Comparison of ENCODE assay signal across 1 cellular context in genomic region chr11:64723117-64723906, GRCh38.
TF ChIP-seq lines count a peak whose summit lies in the region.

Gene NRXN2 (minus strand): TSS chr11:64723197. CDS start chr11:64713699, 9,498 bp downstream.

TF ChIP-seq in GM12878, 131 proteins besides CTCF, POLR2A, EP300 and RAD21 (continued from another document and continues in another):
- TF ChIP-seq E2F8 (IDR thresholded peaks at IDR 0.05; ENCODE audit: low read depth, partially characterized antibody) (no peak), NR2C2 (IDR thresholded peaks at IDR 0.05; ENCODE audit: borderline replicate concordance, control insufficient read depth, insufficient read length, low read depth) (no peak), PML (IDR thresholded peaks at IDR 0.05; ENCODE audit: low read length) (no peak), MEF2B (IDR thresholded peaks at IDR 0.05; ENCODE audit: partially characterized antibody, poor library complexity, severe bottlenecking) (peak; percentile 89), STAT1 (conservative IDR thresholded peaks at IDR 0.05) (no peak), IRF4 (IDR thresholded peaks at IDR 0.05; ENCODE audit: low read depth, low read length) (no peak), DPF2 (IDR thresholded peaks at IDR 0.05) (peak; percentile 87), IKZF1 (conservative IDR thresholded peaks at IDR 0.05) (peak; percentile 75), ZNF207 (IDR thresholded peaks at IDR 0.05; ENCODE audit: borderline replicate concordance) (no peak), PKNOX1 (IDR thresholded peaks at IDR 0.05) (peak; percentile 98), TCF3 (IDR thresholded peaks at IDR 0.05; ENCODE audit: borderline replicate concordance, insufficient read depth, low read depth, low read length) (no peak), JUND (IDR thresholded peaks at IDR 0.05; ENCODE audit: low read depth, low read length) (no peak), ZZZ3 (IDR thresholded peaks at IDR 0.05; ENCODE audit: control insufficient read depth, insufficient read length, low read depth) (no peak), NR2C1 (IDR thresholded peaks at IDR 0.05) (no peak), SUPT20H (IDR thresholded peaks at IDR 0.05; ENCODE audit: borderline replicate concordance, control insufficient read depth, low read depth, low read length) (no peak), SMC3 (IDR thresholded peaks at IDR 0.05; ENCODE audit: borderline replicate concordance, low read length) (peak; percentile 61), CHD4 (IDR thresholded peaks at IDR 0.05) (no peak), MXI1 (IDR thresholded peaks at IDR 0.05; ENCODE audit: low read depth, low read length) (no peak; the same call in 1 of the 2 replicates), PBX3 (IDR thresholded peaks at IDR 0.05; ENCODE audit: insufficient replicate concordance, low read depth, low read length) (peak; percentile 97), MTA3 (IDR thresholded peaks at IDR 0.05; ENCODE audit: borderline replicate concordance, low read length) (no peak), IKZF2 (IDR thresholded peaks at IDR 0.05) (peak; percentile 42 to 63; a peak in 2 of 4 replicates), ATF2 (IDR thresholded peaks at IDR 0.05; ENCODE audit: low read length) (no peak), RB1 (IDR thresholded peaks at IDR 0.05; ENCODE audit: borderline replicate concordance) (0 out of 2 replicates have a peak, but pooled peaks have one; percentile 72), SPI1 (IDR thresholded peaks at IDR 0.05; ENCODE audit: borderline replicate concordance, insufficient read depth, low read depth, low read length) (no peak), REST (IDR thresholded peaks at IDR 0.05; ENCODE audit: low read depth, low read length) (no peak), ZNF622 (IDR thresholded peaks at IDR 0.05) (no peak), MEF2A (IDR thresholded peaks at IDR 0.05; ENCODE audit: insufficient read depth, low read depth, low read length) (no peak), NR2F1 (conservative IDR thresholded peaks at IDR 0.05) (no peak; the same call in 1 of the 2 replicates), BCL11A (IDR thresholded peaks at IDR 0.05; ENCODE audit: low read depth, low read length) (no peak), YY1 (IDR thresholded peaks at IDR 0.05; ENCODE audit: low read depth, low read length) (peak; percentile 46), SMARCA5 (IDR thresholded peaks at IDR 0.05) (peak; percentile 77; the same call in 1 of the 2 replicates), BCL3 (IDR thresholded peaks at IDR 0.05; ENCODE audit: borderline replicate concordance, insufficient read depth, low read depth, low read length, poor library complexity, severe bottlenecking) (no peak), BACH1 (IDR thresholded peaks at IDR 0.05; ENCODE audit: borderline replicate concordance) (no peak)
- TF ChIP-seq, protein P1, sequence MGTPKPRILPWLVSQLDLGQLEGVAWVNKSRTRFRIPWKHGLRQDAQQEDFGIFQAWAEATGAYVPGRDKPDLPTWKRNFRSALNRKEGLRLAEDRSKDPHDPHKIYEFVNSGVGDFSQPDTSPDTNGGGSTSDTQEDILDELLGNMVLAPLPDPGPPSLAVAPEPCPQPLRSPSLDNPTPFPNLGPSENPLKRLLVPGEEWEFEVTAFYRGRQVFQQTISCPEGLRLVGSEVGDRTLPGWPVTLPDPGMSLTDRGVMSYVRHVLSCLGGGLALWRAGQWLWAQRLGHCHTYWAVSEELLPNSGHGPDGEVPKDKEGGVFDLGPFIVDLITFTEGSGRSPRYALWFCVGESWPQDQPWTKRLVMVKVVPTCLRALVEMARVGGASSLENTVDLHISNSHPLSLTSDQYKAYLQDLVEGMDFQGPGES (IDR thresholded peaks at IDR 0.05), result peak; percentile 67
- TF ChIP-seq, protein P2, sequence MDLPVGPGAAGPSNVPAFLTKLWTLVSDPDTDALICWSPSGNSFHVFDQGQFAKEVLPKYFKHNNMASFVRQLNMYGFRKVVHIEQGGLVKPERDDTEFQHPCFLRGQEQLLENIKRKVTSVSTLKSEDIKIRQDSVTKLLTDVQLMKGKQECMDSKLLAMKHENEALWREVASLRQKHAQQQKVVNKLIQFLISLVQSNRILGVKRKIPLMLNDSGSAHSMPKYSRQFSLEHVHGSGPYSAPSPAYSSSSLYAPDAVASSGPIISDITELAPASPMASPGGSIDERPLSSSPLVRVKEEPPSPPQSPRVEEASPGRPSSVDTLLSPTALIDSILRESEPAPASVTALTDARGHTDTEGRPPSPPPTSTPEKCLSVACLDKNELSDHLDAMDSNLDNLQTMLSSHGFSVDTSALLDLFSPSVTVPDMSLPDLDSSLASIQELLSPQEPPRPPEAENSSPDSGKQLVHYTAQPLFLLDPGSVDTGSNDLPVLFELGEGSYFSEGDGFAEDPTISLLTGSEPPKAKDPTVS (IDR thresholded peaks at IDR 0.05; ENCODE audit: low read depth, low read length), result no peak
- TF ChIP-seq, protein P3, sequence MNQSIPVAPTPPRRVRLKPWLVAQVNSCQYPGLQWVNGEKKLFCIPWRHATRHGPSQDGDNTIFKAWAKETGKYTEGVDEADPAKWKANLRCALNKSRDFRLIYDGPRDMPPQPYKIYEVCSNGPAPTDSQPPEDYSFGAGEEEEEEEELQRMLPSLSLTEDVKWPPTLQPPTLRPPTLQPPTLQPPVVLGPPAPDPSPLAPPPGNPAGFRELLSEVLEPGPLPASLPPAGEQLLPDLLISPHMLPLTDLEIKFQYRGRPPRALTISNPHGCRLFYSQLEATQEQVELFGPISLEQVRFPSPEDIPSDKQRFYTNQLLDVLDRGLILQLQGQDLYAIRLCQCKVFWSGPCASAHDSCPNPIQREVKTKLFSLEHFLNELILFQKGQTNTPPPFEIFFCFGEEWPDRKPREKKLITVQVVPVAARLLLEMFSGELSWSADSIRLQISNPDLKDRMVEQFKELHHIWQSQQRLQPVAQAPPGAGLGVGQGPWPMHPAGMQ (IDR thresholded peaks at IDR 0.05; ENCODE audit: borderline replicate concordance), result no peak
- TF ChIP-seq, protein P4, sequence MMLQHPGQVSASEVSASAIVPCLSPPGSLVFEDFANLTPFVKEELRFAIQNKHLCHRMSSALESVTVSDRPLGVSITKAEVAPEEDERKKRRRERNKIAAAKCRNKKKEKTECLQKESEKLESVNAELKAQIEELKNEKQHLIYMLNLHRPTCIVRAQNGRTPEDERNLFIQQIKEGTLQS (IDR thresholded peaks at IDR 0.05; ENCODE audit: borderline replicate concordance, extremely low read depth, low read depth, low read length), result no peak
- TF ChIP-seq, protein P5, sequence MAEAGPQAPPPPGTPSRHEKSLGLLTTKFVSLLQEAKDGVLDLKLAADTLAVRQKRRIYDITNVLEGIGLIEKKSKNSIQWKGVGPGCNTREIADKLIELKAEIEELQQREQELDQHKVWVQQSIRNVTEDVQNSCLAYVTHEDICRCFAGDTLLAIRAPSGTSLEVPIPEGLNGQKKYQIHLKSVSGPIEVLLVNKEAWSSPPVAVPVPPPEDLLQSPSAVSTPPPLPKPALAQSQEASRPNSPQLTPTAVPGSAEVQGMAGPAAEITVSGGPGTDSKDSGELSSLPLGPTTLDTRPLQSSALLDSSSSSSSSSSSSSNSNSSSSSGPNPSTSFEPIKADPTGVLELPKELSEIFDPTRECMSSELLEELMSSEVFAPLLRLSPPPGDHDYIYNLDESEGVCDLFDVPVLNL (IDR thresholded peaks at IDR 0.05; ENCODE audit: low read depth, low read length), result no peak
